Comparison of ENCODE assay signal across 8 cellular contexts in the genomic region with DNA sequence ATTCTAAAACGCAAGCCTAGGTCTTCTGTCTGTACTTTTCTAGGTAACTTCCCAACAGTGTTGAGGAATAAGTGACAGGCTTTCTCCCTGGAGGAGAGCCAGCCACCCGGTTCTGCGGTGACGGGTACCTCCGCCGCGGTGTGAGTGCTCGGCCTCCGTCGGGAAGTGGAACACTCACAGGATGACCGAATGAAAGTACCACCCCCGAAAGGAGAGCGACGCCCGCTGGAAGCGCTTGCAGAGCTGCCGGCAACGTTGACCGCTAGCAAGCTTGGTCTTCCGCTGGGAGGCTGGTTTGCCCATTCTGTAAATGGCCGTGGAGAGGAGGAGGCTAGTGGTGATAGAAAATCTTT. TPM values are rescaled to one million over a fixed set of nuclear protein-coding genes. Genes with fewer than 3 reads are reported as not detected.
DNase-seq lines count a peak whose midpoint lies in the region; ATAC-seq and TF ChIP-seq lines count a peak whose summit lies in the region.

No MANE protein-coding gene starts in this region.

- H3K36me3 Mint-ChIP-seq in T-cell = peaks cover 8% of the 10 kb centered on the region

- CTCF ChIA-PET in T-cell (lab: Charles Lee) = interaction anchor here (0.6 to 3.6 kb wide), 4 partner anchors 9 to 1986 kb away, joined by 3 to 21 read pairs (median 4); no protein-coding TSS in a partner anchor

- H3K4me1 Mint-ChIP-seq in T-cell = peaks cover 18 to 26% (median 18%) of the 10 kb centered on the region in 3 donors

- H3K27ac ChIP-seq in cingulate gyrus (ENCODE audit: low read depth, low read length) = peak overlapping the region; percentile 90
- peak overlapping the region; percentile 87 to 92 for H3K27ac ChIP-seq in left lung

- H3K4me3 ChIP-seq in left lung = peak overlapping the region; percentile 58

- H3K4me3 Mint-ChIP-seq in T-cell = peak overlapping the region; percentile 93 to 96 (median 94)

- H3K27me3 Mint-ChIP-seq in T-cell = peaks cover 11 to 14% of the 10 kb centered on the region in 2 donors

- H3K9me3 Mint-ChIP-seq in T-cell = no peaks in the 10 kb centered on the region

- H3K36me3 ChIP-seq in left lung = peaks cover 0 to under 1% of the 10 kb centered on the region in 2 donors

- H3K9me3 ChIP-seq in left lung = no peaks in the 10 kb centered on the region

- ATAC-seq in HG02938 (IDR thresholded peaks at IDR 0.05; ENCODE audit: unreplicated experiment) (peak; percentile 28), T-cell (replicated peaks in 1 of 4) (peak; percentile 17 to 32 (median 19)), left lung (peak; percentile 79)

- intact Hi-C loops in left lung (cut with DNase I) = no loop called here

- TF ChIP-seq CTCF in GM13976 (IDR thresholded peaks at IDR 0.05; ENCODE audit: borderline replicate concordance, control extremely low read depth, extremely low read depth, insufficient read depth, missing control alignments) = peak; percentile 27
- no peak for TF ChIP-seq CTCF in left lung (IDR thresholded peaks at IDR 0.05)

- peak; percentile 49 for DNase-seq in GM13976 (ENCODE audit: low spot score)
- DNase-seq in T-cell = peak in 9 of 34 experiments; percentile 2 to 24 (median 6)
- peak; percentile 83 to 91 for DNase-seq in left lung
- peak in 2 of 3 experiments; percentile 3 to 17 for DNase-seq in stimulated activated CD4-positive, alpha-beta T cell treated with anti-CD3 and anti-CD28 coated beads, TNF-alpha, amount 100 ng/mL, for 4 hours (ENCODE audit: low read depth in 3 of 3)
- no peak for DNase-seq in NCI-H187 (lab: John Stamatoyannopoulos, UW)
- DNase-seq in NOMO-1 treated with DMSO at 0.1 percent for 48 hours (lab: John Stamatoyannopoulos, UW; ENCODE audit: unreplicated experiment) = no peak

- POLR2A ChIA-PET in T-cell (lab: Charles Lee) = no interaction called here

- peaks cover 5 to 19% of the 10 kb centered on the region in 2 donors for H3K4me1 ChIP-seq in left lung

- H3K27ac Mint-ChIP-seq in T-cell = peak overlapping the region; percentile 86 to 95

- peaks cover 0 to 14% of the 10 kb centered on the region in 2 donors for H3K27me3 ChIP-seq in left lung

- in situ Hi-C loops in GM13976 (cut with MboI; ENCODE audit: low sequenced_read_pairs, unreplicated experiment) = no loop called here

RNA-seq across cellular contexts. Expression of a gene that starts 0.6 kb away (rescaled TPM):
- 10 to 100 TPM; 10.3 to 17.9 (median 12.9) TPM for total RNA-seq in T-cell
- 10 to 100 TPM; 10.9 to 11.5 TPM for total RNA-seq in left lung

RNA-seq across cellular contexts. Expression of a gene that starts 57.1 kb away (rescaled TPM):
- total RNA-seq in T-cell (1 to 10 TPM; 2.1 to 3.7 (median 2.6) TPM), left lung (1 to 10 TPM; 8.2 to 9.6 TPM)

Comparison
In these comparisons a context has a peak if more than half of its experiments do, and no peak if none do; other contexts are left out.
1. DNase-seq: peak in GM13976 (single experiment), left lung (2 of 2) and stimulated activated CD4-positive, alpha-beta T cell treated with anti-CD3 and anti-CD28 coated beads, TNF-alpha, amount 100 ng/mL, for 4 hours (2 of 3); none in NCI-H187 (0 of 2) and NOMO-1 treated with DMSO at 0.1 percent for 48 hours (single experiment).
2. ATAC-seq: peak in every context shown above with its lines; median percentile 79 in left lung; 28 in HG02938; 19 in T-cell.